ENCODE assay signal across 2 cellular contexts in the genomic region with DNA sequence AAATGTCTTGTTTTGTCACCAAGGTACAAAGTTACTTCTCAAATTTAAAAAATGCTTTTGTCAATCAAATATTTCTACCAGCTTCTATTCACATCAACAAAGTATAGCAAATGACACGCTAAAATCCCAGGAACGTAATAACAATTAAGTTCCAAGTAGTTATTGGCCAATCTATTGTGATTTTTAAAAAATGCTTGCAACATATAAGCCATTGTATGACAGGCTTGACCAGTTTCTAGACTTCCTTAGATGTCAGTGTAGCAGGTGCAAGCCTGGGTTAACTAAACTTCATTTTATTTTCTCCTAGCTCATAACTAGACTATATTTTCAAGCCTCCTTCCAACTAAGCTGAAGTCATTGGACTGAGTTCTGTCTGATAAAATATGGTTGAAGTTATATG.
TF ChIP-seq lines count a peak whose summit lies in the region.

No MANE protein-coding gene starts in this region.

TF ChIP-seq in HepG2, 621 proteins besides CTCF, POLR2A, EP300 and RAD21 (continued from another document):
- TF ChIP-seq, protein P1, sequence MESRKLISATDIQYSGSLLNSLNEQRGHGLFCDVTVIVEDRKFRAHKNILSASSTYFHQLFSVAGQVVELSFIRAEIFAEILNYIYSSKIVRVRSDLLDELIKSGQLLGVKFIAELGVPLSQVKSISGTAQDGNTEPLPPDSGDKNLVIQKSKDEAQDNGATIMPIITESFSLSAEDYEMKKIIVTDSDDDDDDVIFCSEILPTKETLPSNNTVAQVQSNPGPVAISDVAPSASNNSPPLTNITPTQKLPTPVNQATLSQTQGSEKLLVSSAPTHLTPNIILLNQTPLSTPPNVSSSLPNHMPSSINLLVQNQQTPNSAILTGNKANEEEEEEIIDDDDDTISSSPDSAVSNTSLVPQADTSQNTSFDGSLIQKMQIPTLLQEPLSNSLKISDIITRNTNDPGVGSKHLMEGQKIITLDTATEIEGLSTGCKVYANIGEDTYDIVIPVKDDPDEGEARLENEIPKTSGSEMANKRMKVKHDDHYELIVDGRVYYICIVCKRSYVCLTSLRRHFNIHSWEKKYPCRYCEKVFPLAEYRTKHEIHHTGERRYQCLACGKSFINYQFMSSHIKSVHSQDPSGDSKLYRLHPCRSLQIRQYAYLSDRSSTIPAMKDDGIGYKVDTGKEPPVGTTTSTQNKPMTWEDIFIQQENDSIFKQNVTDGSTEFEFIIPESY (CRISPR knock-in tag; IDR thresholded peaks at IDR 0.05) = no peak
- no peak for TF ChIP-seq SMARCE1 (IDR thresholded peaks at IDR 0.05; ENCODE audit: borderline replicate concordance)
- no peak for TF ChIP-seq ZNF136 (CRISPR knock-in tag; IDR thresholded peaks at IDR 0.05; ENCODE audit: low read depth)
- TF ChIP-seq, protein P2, sequence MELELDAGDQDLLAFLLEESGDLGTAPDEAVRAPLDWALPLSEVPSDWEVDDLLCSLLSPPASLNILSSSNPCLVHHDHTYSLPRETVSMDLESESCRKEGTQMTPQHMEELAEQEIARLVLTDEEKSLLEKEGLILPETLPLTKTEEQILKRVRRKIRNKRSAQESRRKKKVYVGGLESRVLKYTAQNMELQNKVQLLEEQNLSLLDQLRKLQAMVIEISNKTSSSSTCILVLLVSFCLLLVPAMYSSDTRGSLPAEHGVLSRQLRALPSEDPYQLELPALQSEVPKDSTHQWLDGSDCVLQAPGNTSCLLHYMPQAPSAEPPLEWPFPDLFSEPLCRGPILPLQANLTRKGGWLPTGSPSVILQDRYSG (CRISPR knock-in tag; IDR thresholded peaks at IDR 0.05) = no peak
- no peak for TF ChIP-seq PLRG1 (conservative IDR thresholded peaks at IDR 0.05)
- TF ChIP-seq, protein P3, sequence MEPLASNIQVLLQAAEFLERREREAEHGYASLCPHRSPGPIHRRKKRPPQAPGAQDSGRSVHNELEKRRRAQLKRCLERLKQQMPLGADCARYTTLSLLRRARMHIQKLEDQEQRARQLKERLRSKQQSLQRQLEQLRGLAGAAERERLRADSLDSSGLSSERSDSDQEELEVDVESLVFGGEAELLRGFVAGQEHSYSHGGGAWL (CRISPR knock-in tag; IDR thresholded peaks at IDR 0.05) = no peak
- no peak for TF ChIP-seq ZNF496 (CRISPR knock-in tag; IDR thresholded peaks at IDR 0.05; ENCODE audit: insufficient replicate concordance)
- no peak for TF ChIP-seq SATB2 (CRISPR knock-in tag; IDR thresholded peaks at IDR 0.05)
- TF ChIP-seq GLI4 (CRISPR knock-in tag; IDR thresholded peaks at IDR 0.05; ENCODE audit: borderline replicate concordance) = no peak
- no peak for TF ChIP-seq ZBTB7B (CRISPR knock-in tag; IDR thresholded peaks at IDR 0.05)
- TF ChIP-seq ZNF484 (CRISPR knock-in tag; IDR thresholded peaks at IDR 0.05; ENCODE audit: borderline replicate concordance, low read depth) = no peak
- TF ChIP-seq, protein P4, sequence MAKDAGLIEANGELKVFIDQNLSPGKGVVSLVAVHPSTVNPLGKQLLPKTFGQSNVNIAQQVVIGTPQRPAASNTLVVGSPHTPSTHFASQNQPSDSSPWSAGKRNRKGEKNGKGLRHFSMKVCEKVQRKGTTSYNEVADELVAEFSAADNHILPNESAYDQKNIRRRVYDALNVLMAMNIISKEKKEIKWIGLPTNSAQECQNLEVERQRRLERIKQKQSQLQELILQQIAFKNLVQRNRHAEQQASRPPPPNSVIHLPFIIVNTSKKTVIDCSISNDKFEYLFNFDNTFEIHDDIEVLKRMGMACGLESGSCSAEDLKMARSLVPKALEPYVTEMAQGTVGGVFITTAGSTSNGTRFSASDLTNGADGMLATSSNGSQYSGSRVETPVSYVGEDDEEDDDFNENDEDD (CRISPR knock-in tag; IDR thresholded peaks at IDR 0.05; ENCODE audit: borderline replicate concordance) = no peak
- no peak for TF ChIP-seq STAT5B (CRISPR knock-in tag; IDR thresholded peaks at IDR 0.05)
- no peak for TF ChIP-seq MZF1 (CRISPR knock-in tag; IDR thresholded peaks at IDR 0.05; ENCODE audit: borderline replicate concordance)
- TF ChIP-seq NCOA5 (CRISPR knock-in tag; IDR thresholded peaks at IDR 0.05) = no peak
- TF ChIP-seq RNF2 (conservative IDR thresholded peaks at IDR 0.05; ENCODE audit: low read depth) = no peak
- TF ChIP-seq BORCS8-MEF2B (CRISPR knock-in tag; IDR thresholded peaks at IDR 0.05) = no peak
- TF ChIP-seq, protein P5, sequence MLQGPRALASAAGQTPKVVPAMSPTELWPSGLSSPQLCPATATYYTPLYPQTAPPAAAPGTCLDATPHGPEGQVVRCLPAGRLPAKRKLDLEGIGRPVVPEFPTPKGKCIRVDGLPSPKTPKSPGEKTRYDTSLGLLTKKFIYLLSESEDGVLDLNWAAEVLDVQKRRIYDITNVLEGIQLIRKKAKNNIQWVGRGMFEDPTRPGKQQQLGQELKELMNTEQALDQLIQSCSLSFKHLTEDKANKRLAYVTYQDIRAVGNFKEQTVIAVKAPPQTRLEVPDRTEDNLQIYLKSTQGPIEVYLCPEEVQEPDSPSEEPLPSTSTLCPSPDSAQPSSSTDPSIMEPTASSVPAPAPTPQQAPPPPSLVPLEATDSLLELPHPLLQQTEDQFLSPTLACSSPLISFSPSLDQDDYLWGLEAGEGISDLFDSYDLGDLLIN (CRISPR knock-in tag; IDR thresholded peaks at IDR 0.05; ENCODE audit: borderline replicate concordance) = no peak

TF ChIP-seq in GM12878, 131 proteins besides CTCF, POLR2A, EP300 and RAD21:
- TF ChIP-seq, protein P6, sequence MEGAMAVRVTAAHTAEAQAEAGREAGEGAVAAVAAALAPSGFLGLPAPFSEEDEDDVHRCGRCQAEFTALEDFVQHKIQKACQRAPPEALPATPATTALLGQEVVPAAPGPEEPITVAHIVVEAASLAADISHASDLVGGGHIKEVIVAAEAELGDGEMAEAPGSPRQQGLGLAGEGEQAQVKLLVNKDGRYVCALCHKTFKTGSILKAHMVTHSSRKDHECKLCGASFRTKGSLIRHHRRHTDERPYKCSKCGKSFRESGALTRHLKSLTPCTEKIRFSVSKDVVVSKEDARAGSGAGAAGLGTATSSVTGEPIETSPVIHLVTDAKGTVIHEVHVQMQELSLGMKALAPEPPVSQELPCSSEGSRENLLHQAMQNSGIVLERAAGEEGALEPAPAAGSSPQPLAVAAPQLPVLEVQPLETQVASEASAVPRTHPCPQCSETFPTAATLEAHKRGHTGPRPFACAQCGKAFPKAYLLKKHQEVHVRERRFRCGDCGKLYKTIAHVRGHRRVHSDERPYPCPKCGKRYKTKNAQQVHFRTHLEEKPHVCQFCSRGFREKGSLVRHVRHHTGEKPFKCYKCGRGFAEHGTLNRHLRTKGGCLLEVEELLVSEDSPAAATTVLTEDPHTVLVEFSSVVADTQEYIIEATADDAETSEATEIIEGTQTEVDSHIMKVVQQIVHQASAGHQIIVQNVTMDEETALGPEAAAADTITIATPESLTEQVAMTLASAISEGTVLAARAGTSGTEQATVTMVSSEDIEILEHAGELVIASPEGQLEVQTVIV (IDR thresholded peaks at IDR 0.05; ENCODE audit: borderline replicate concordance, partially characterized antibody) = no peak
- TF ChIP-seq FOS (IDR thresholded peaks at IDR 0.05; ENCODE audit: borderline replicate concordance, extremely low read depth, insufficient read length) (no peak), IKZF1 (conservative IDR thresholded peaks at IDR 0.05) (no peak), ZNF24 (IDR thresholded peaks at IDR 0.05) (no peak), SUZ12 (IDR thresholded peaks at IDR 0.05; ENCODE audit: unreplicated experiment) (no peak), SREBF1 (IDR thresholded peaks at IDR 0.05; ENCODE audit: low read length) (no peak), CBFB (IDR thresholded peaks at IDR 0.05; ENCODE audit: low read depth) (no peak), EED (IDR thresholded peaks at IDR 0.05; ENCODE audit: low read depth) (no peak), IKZF2 (IDR thresholded peaks at IDR 0.05) (no peak), RCOR1 (conservative IDR thresholded peaks at IDR 0.05; ENCODE audit: low read depth, low read length) (no peak), SMAD1 (IDR thresholded peaks at IDR 0.05; ENCODE audit: low read depth, partially characterized antibody) (no peak), MYB (IDR thresholded peaks at IDR 0.05; ENCODE audit: borderline replicate concordance, low read depth, low read length) (no peak), KDM1A (IDR thresholded peaks at IDR 0.05; ENCODE audit: borderline replicate concordance) (no peak)
- TF ChIP-seq, protein P7, sequence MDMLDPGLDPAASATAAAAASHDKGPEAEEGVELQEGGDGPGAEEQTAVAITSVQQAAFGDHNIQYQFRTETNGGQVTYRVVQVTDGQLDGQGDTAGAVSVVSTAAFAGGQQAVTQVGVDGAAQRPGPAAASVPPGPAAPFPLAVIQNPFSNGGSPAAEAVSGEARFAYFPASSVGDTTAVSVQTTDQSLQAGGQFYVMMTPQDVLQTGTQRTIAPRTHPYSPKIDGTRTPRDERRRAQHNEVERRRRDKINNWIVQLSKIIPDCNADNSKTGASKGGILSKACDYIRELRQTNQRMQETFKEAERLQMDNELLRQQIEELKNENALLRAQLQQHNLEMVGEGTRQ (IDR thresholded peaks at IDR 0.05; ENCODE audit: borderline replicate concordance, low read depth, low read length) = no peak
- TF ChIP-seq, protein P8, sequence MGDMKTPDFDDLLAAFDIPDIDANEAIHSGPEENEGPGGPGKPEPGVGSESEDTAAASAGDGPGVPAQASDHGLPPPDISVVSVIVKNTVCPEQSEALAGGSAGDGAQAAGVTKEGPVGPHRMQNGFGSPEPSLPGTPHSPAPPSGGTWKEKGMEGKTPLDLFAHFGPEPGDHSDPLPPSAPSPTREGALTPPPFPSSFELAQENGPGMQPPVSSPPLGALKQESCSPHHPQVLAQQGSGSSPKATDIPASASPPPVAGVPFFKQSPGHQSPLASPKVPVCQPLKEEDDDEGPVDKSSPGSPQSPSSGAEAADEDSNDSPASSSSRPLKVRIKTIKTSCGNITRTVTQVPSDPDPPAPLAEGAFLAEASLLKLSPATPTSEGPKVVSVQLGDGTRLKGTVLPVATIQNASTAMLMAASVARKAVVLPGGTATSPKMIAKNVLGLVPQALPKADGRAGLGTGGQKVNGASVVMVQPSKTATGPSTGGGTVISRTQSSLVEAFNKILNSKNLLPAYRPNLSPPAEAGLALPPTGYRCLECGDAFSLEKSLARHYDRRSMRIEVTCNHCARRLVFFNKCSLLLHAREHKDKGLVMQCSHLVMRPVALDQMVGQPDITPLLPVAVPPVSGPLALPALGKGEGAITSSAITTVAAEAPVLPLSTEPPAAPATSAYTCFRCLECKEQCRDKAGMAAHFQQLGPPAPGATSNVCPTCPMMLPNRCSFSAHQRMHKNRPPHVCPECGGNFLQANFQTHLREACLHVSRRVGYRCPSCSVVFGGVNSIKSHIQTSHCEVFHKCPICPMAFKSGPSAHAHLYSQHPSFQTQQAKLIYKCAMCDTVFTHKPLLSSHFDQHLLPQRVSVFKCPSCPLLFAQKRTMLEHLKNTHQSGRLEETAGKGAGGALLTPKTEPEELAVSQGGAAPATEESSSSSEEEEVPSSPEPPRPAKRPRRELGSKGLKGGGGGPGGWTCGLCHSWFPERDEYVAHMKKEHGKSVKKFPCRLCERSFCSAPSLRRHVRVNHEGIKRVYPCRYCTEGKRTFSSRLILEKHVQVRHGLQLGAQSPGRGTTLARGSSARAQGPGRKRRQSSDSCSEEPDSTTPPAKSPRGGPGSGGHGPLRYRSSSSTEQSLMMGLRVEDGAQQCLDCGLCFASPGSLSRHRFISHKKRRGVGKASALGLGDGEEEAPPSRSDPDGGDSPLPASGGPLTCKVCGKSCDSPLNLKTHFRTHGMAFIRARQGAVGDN (IDR thresholded peaks at IDR 0.05) = no peak
